In genomic region chr15:64781299-64781698, GRCh38 we compare ENCODE assay signal across 36 cellular contexts. TPM values are rescaled to one million over a fixed set of nuclear protein-coding genes. Genes with fewer than 3 reads are reported as not detected.
"Had no signal": no experiment of that assay in that cellular context is flagged by ENCODE, and none has a peak within 500 bp of the region (broad histone marks: within the 10 kb centered on the region; RNA-seq: fewer than 3 reads in every experiment).

No MANE protein-coding gene starts in this region.

- DNase-seq: activated CD4-positive, alpha-beta memory T cell treated with anti-CD3 and anti-CD28 coated beads for 36 hours; activated CD4-positive, alpha-beta T cell treated with anti-CD3 and anti-CD28 coated beads, Interleukin-2, amount 10 ng/mL, durations not matched to agents 24 days and 14 days; activated CD8-positive, alpha-beta memory T cell treated with anti-CD3 and anti-CD28 coated beads, Interleukin-2, amount 50 U/mL, for 4 hours; activated effector memory CD4-positive, alpha-beta T cell treated with anti-CD3 and anti-CD28 coated beads, Interleukin-2, amount 50 U/mL, for 16 hours; activated naive CD4-positive, alpha-beta T cell treated with anti-CD3 and anti-CD28 coated beads for 36 hours; activated naive CD8-positive, alpha-beta T cell treated with anti-CD3 and anti-CD28 coated beads for 36 hours; activated T-cell treated with anti-CD3 and anti-CD28 coated beads, Interleukin-2, amount 50 U/mL, for 1 hour; adrenal gland; brain microvascular endothelial cell; caudate nucleus; cortex of kidney; effector memory CD8-positive, alpha-beta T cell; foreskin keratinocyte; heart right ventricle; left ventricle myocardium superior; midbrain; naive thymus-derived CD8-positive, alpha-beta T cell; ovary; stimulated activated CD4-positive, alpha-beta T cell treated with anti-CD3 and anti-CD28 coated beads, Interleukin-15, amount 100 ng/mL, for 24 hours; stimulated activated CD4-positive, alpha-beta T cell treated with anti-CD3 and anti-CD28 coated beads, Interleukin-2, amount 100 ng/mL, for 24 hours; stimulated activated naive CD4-positive, alpha-beta T cell; T-helper 9 cell had no signal

- H3K4me1 ChIP-seq: adrenal gland, foreskin keratinocyte, prostate gland had no signal

- H3K4me3 Mint-ChIP-seq: activated CD4-positive, alpha-beta memory T cell treated with anti-CD3 and anti-CD28 coated beads for 36 hours; activated CD4-positive, alpha-beta T cell treated with anti-CD3 and anti-CD28 coated beads, Interleukin-2, amount 10 ng/mL, durations not matched to agents 24 days and 14 days; activated naive CD4-positive, alpha-beta T cell treated with anti-CD3 and anti-CD28 coated beads for 36 hours; activated naive CD8-positive, alpha-beta T cell treated with anti-CD3 and anti-CD28 coated beads for 36 hours; activated T-helper 1 cell treated with anti-CD3 and anti-CD28 coated beads, Interleukin-12 subunit alpha, Interleukin-12 subunit beta, Interleukin-2, Interleukin-4 antibody, amounts not matched to agents 30 ng/mL and 10 ng/mL and 1 ng/mL, durations not matched to agents 14 hours and 24 hours and 36 hours; naive thymus-derived CD8-positive, alpha-beta T cell; T-helper 1 cell treated with Interleukin-12 subunit alpha and Interleukin-12 subunit beta and Interleukin-4 antibody, amounts not matched to agents 30 μg/mL and 1 μg/mL, for 36 hours had no signal

- H3K27ac Mint-ChIP-seq: activated CD4-positive, alpha-beta memory T cell treated with anti-CD3 and anti-CD28 coated beads for 36 hours; activated CD4-positive, alpha-beta T cell treated with anti-CD3 and anti-CD28 coated beads, Interleukin-2, amount 10 ng/mL, durations not matched to agents 24 days and 14 days; activated naive CD4-positive, alpha-beta T cell treated with anti-CD3 and anti-CD28 coated beads for 36 hours; activated naive CD8-positive, alpha-beta T cell treated with anti-CD3 and anti-CD28 coated beads for 36 hours; activated T-helper 1 cell treated with anti-CD3 and anti-CD28 coated beads, Interleukin-12 subunit alpha, Interleukin-12 subunit beta, Interleukin-2, Interleukin-4 antibody, amounts not matched to agents 30 ng/mL and 10 ng/mL and 1 ng/mL, durations not matched to agents 14 hours and 24 hours and 36 hours; T-helper 1 cell treated with Interleukin-12 subunit alpha and Interleukin-12 subunit beta and Interleukin-4 antibody, amounts not matched to agents 30 μg/mL and 1 μg/mL, for 36 hours had no signal

- H3K27me3 ChIP-seq: adrenal gland, ascending aorta, brain microvascular endothelial cell, ovary, right atrium auricular region had no signal

- H3K36me3 ChIP-seq: adrenal gland, ascending aorta, brain microvascular endothelial cell, heart right ventricle, neutrophil, ovary, prostate gland, right atrium auricular region, tibial nerve had no signal

- FAIRE-seq: islet of Langerhans, TTC549 had no signal

- H3K9me3 ChIP-seq: adrenal gland, ascending aorta, heart right ventricle, neutrophil, ovary, prostate gland, right atrium auricular region, tibial nerve had no signal

- H3K4me3 ChIP-seq: adrenal gland, ascending aorta, heart right ventricle, ovary, prostate gland, right atrium auricular region, tibial nerve had no signal

- H3K27ac ChIP-seq: adrenal gland, ascending aorta, brain microvascular endothelial cell, foreskin keratinocyte, heart right ventricle, neutrophil, ovary, prostate gland, right atrium auricular region, tibial nerve, VCaP had no signal

- H3K9me3 Mint-ChIP-seq: activated CD4-positive, alpha-beta memory T cell treated with anti-CD3 and anti-CD28 coated beads for 36 hours; activated CD4-positive, alpha-beta T cell treated with anti-CD3 and anti-CD28 coated beads, Interleukin-2, amount 10 ng/mL, durations not matched to agents 24 days and 14 days; activated naive CD4-positive, alpha-beta T cell treated with anti-CD3 and anti-CD28 coated beads for 36 hours; activated naive CD8-positive, alpha-beta T cell treated with anti-CD3 and anti-CD28 coated beads for 36 hours; activated T-helper 1 cell treated with anti-CD3 and anti-CD28 coated beads, Interleukin-12 subunit alpha, Interleukin-12 subunit beta, Interleukin-2, Interleukin-4 antibody, amounts not matched to agents 30 ng/mL and 10 ng/mL and 1 ng/mL, durations not matched to agents 14 hours and 24 hours and 36 hours; effector memory CD8-positive, alpha-beta T cell; naive thymus-derived CD8-positive, alpha-beta T cell; T-helper 1 cell treated with Interleukin-12 subunit alpha and Interleukin-12 subunit beta and Interleukin-4 antibody, amounts not matched to agents 30 μg/mL and 1 μg/mL, for 36 hours had no signal

- ATAC-seq: activated CD4-positive, CD25-positive, alpha-beta regulatory T cell treated with anti-CD3 and anti-CD28 coated beads, Interleukin-2, amount 50 U/mL, for 24 hours; effector memory CD8-positive, alpha-beta T cell; esophagus mucosa; foreskin keratinocyte; heart right ventricle; left ventricle myocardium superior; naive thymus-derived CD8-positive, alpha-beta T cell had no signal

- H3K36me3 Mint-ChIP-seq: activated CD4-positive, alpha-beta memory T cell treated with anti-CD3 and anti-CD28 coated beads for 36 hours; activated naive CD8-positive, alpha-beta T cell treated with anti-CD3 and anti-CD28 coated beads for 36 hours; naive thymus-derived CD8-positive, alpha-beta T cell had no signal

- H3K4me1 Mint-ChIP-seq: activated CD4-positive, alpha-beta T cell treated with anti-CD3 and anti-CD28 coated beads, Interleukin-2, amount 10 ng/mL, durations not matched to agents 24 days and 14 days had no signal

RNA-seq across cellular contexts. Expression of gene RBPMS2, which starts 5.9 kb away (rescaled TPM):
- total RNA-seq: activated CD4-positive, alpha-beta T cell treated with anti-CD3 and anti-CD28 coated beads, Interleukin-2, amount 10 ng/mL, durations not matched to agents 24 days and 14 days; activated CD8-positive, alpha-beta memory T cell treated with anti-CD3 and anti-CD28 coated beads for 36 hours; activated naive CD4-positive, alpha-beta T cell treated with anti-CD3 and anti-CD28 coated beads for 36 hours; activated naive CD8-positive, alpha-beta T cell treated with anti-CD3 and anti-CD28 coated beads for 36 hours; ascending aorta; foreskin keratinocyte; naive thymus-derived CD8-positive, alpha-beta T cell; temporal lobe had no signal
- polyA plus RNA-seq: foreskin keratinocyte; naive thymus-derived CD8-positive, alpha-beta T cell had no signal

RNA-seq across cellular contexts. Expression of gene PIF1, which starts 44.1 kb away (rescaled TPM):
- total RNA-seq: ascending aorta had no signal
